ENCODE assay signal across 8 cellular contexts in genomic region chr21:41611966-41612606, GRCh38.
DNase-seq lines count a peak whose midpoint lies in the region; ATAC-seq and TF ChIP-seq lines count a peak whose summit lies in the region.

No MANE protein-coding gene starts in this region.

- H3K4me1 ChIP-seq in NT2/D1 (ENCODE audit: insufficient read depth, insufficient read length), result peaks cover 28% of the 10 kb centered on the region
- H3K4me1 ChIP-seq in stomach smooth muscle (ENCODE audit: control insufficient read depth, insufficient read depth, low read length), result peaks cover 34% of the 10 kb centered on the region
- no peaks in the 10 kb centered on the region for H3K4me1 ChIP-seq in psoas muscle

- 32 to 40% (median 39%) methylated on average over 10 of the region's 10 CpGs for WGBS in psoas muscle, 3 donors

- ATAC-seq in GM18498 (IDR thresholded peaks at IDR 0.05; ENCODE audit: unreplicated experiment) (no peak), psoas muscle (no peak)

- DNase-seq in NCI-H2227 (lab: John Stamatoyannopoulos, UW; ENCODE audit: unreplicated experiment) (peak; percentile 17), NCI-H2227 treated with DMSO at 0.1 percent for 48 hours (lab: John Stamatoyannopoulos, UW) (no peak), NT2/D1 (ENCODE audit: low read depth, low spot score) (peak; percentile 59), fibroblast of the aortic adventitia (ENCODE audit: low read depth) (peak; percentile 48), psoas muscle (no peak), KG1 (lab: John Stamatoyannopoulos, UW) (no peak)

- H3K9me3 ChIP-seq in NT2/D1 (ENCODE audit: insufficient read depth, low read length), result no peaks in the 10 kb centered on the region; the same call in 1 of the 2 replicates
- H3K9me3 ChIP-seq in stomach smooth muscle (ENCODE audit: control insufficient read depth in 2 of 2, low read length in 2 of 2), result no peaks in the 10 kb centered on the region
- no peaks in the 10 kb centered on the region for H3K9me3 ChIP-seq in psoas muscle

- TF ChIP-seq CTCF in fibroblast of the aortic adventitia (IDR thresholded peaks at IDR 0.05; ENCODE audit: insufficient read depth, low read length) (peak; percentile 22), psoas muscle (IDR thresholded peaks at IDR 0.05) (no peak)

- H3K9ac ChIP-seq in NT2/D1 (ENCODE audit: insufficient read length, low read depth) (peak overlapping the region; percentile 6), stomach smooth muscle (ENCODE audit: low read length in 2 of 2) (peak overlapping the region in 1 of 2 donors; percentile 19)

- H3K36me3 ChIP-seq in NT2/D1 (ENCODE audit: insufficient read depth, insufficient read length, low read length), result no peaks in the 10 kb centered on the region
- no peaks in the 10 kb centered on the region for H3K36me3 ChIP-seq in stomach smooth muscle (ENCODE audit: control insufficient read depth in 2 of 2, insufficient read depth in 2 of 2, low read length in 2 of 2)
- H3K36me3 ChIP-seq in psoas muscle (ENCODE audit: insufficient read depth in 1 of 2, low read depth in 1 of 2), result no peaks in the 10 kb centered on the region

- H3K4me3 ChIP-seq in NT2/D1 (ENCODE audit: insufficient read length, low read depth) (no peak overlapping the region), fibroblast of the aortic adventitia (ENCODE audit: low read depth, low read length) (no peak overlapping the region), stomach smooth muscle (ENCODE audit: low read length in 2 of 2) (peak overlapping the region in 1 of 2 donors; percentile 55), psoas muscle (no peak overlapping the region)

- H3K27me3 ChIP-seq in NT2/D1 (ENCODE audit: insufficient read depth, insufficient read length) (no peaks in the 10 kb centered on the region), stomach smooth muscle (ENCODE audit: control insufficient read depth in 1 of 2, insufficient read depth in 2 of 2, low read length in 2 of 2) (peaks cover 4 to 6% of the 10 kb centered on the region in 2 donors), psoas muscle (ENCODE audit: insufficient read depth in 3 of 3, low read length in 2 of 3) (peaks cover 0 to 38% (median 8%) of the 10 kb centered on the region in 3 donors)

- H3K27ac ChIP-seq in stomach smooth muscle (ENCODE audit: low read length), result peak overlapping the region; percentile 18
- no peak overlapping the region for H3K27ac ChIP-seq in psoas muscle

- intact Hi-C loops in psoas muscle (cut with DNase I), result loop anchor here in 1 of 2 donors (5.0 kb wide), 2 partner anchors 165 to 505 kb away; no protein-coding TSS in a partner anchor

Comparison
In these comparisons a context has a peak if more than half of its experiments do, and no peak if none do; other contexts are left out.
1. DNase-seq: peak in NCI-H2227 (single experiment), NT2/D1 (single experiment) and fibroblast of the aortic adventitia (single experiment); none in NCI-H2227 treated with DMSO at 0.1 percent for 48 hours (single experiment), psoas muscle (0 of 2) and KG1 (single experiment).